In genomic region chr3:106631378-106632083, GRCh38 we compare ENCODE assay signal across 22 cellular contexts.
"Had no signal": no experiment of that assay in that cellular context is flagged by ENCODE, and none has a peak within 500 bp of the region (broad histone marks: within the 10 kb centered on the region; RNA-seq: fewer than 3 reads in every experiment).

No MANE protein-coding gene starts in this region.

- H3K9me3 Mint-ChIP-seq: activated CD4-positive, alpha-beta T cell treated with anti-CD3 and anti-CD28 coated beads, Interleukin-2, amount 10 ng/mL, durations not matched to agents 24 days and 14 days; activated naive CD4-positive, alpha-beta T cell treated with anti-CD3 and anti-CD28 coated beads, Interleukin-2, amount 50 U/mL, for 72 hours; brain; dendritic cell treated with granulocyte-macrophage colony-stimulating factor and Interleukin-4, amounts not matched to agents 40 ng/mL and 50 ng/mL, for 4 days; effector memory CD8-positive, alpha-beta T cell; nephron; stimulated activated naive CD8-positive, alpha-beta T cell treated with anti-CD3 and anti-CD28 coated beads, Interleukin-15, Interleukin-2, amounts not matched to agents 100 ng/mL and 50 ng/mL, for 24 hours; T-helper 2 cell treated with Interferon-gamma antibody and Interleukin-4, amounts not matched to agents 5 μg/mL and 100 μg/mL, for 36 hours; type B pancreatic cell had no signal

- H3K4me1 Mint-ChIP-seq: activated CD4-positive, alpha-beta T cell treated with anti-CD3 and anti-CD28 coated beads, Interleukin-2, amount 10 ng/mL, durations not matched to agents 24 days and 14 days had no signal

- H3K27me3 ChIP-seq: gastrocnemius medialis, suprapubic skin had no signal

- ATAC-seq: activated CD8-positive, alpha-beta T cell treated with anti-CD3 and anti-CD28 coated beads, Interleukin-2, amount 10 ng/mL, durations not matched to agents 7 days and 5 days; activated naive CD4-positive, alpha-beta T cell treated with anti-CD3 and anti-CD28 coated beads, Interleukin-2, amount 50 U/mL, for 72 hours; effector memory CD8-positive, alpha-beta T cell; gastrocnemius medialis; left lobe of liver; right cardiac atrium had no signal

- H3K9me3 ChIP-seq: gastrocnemius medialis, suprapubic skin had no signal

- H3K27ac ChIP-seq: gastrocnemius medialis, suprapubic skin had no signal

- H3K36me3 Mint-ChIP-seq: activated naive CD4-positive, alpha-beta T cell treated with anti-CD3 and anti-CD28 coated beads, Interleukin-2, amount 50 U/mL, for 72 hours; brain; type B pancreatic cell had no signal

- H3K27me3 Mint-ChIP-seq: dendritic cell treated with granulocyte-macrophage colony-stimulating factor and Interleukin-4, amounts not matched to agents 40 ng/mL and 50 ng/mL, for 4 days; progenitor cell of endocrine pancreas; type B pancreatic cell had no signal

- H3K4me1 ChIP-seq: gastrocnemius medialis, suprapubic skin had no signal

- DNase-seq: activated CD4-positive, alpha-beta T cell treated with anti-CD3 and anti-CD28 coated beads, Interleukin-2, amount 10 ng/mL, durations not matched to agents 24 days and 14 days; activated CD4-positive, CD25-positive, alpha-beta regulatory T cell; activated CD8-positive, alpha-beta memory T cell treated with anti-CD3 and anti-CD28 coated beads, Interleukin-2, amount 50 U/mL, for 4 hours; activated CD8-positive, alpha-beta T cell treated with anti-CD3 and anti-CD28 coated beads, Interleukin-2, amount 10 ng/mL, durations not matched to agents 7 days and 5 days; activated gamma-delta T cell; activated T-cell treated with anti-CD3 and anti-CD28 coated beads, Interleukin-2, amount 50 U/mL, for 48 hours; effector memory CD8-positive, alpha-beta T cell; gastrocnemius medialis; mesenchymal stem cell; nucleus accumbens had no signal

- H3K36me3 ChIP-seq: gastrocnemius medialis, suprapubic skin had no signal

- H3K27ac Mint-ChIP-seq: activated CD4-positive, alpha-beta T cell treated with anti-CD3 and anti-CD28 coated beads, Interleukin-2, amount 10 ng/mL, durations not matched to agents 24 days and 14 days; activated CD8-positive, alpha-beta T cell treated with anti-CD3 and anti-CD28 coated beads, Interleukin-2, amount 10 ng/mL, durations not matched to agents 7 days and 5 days; activated naive CD4-positive, alpha-beta T cell treated with anti-CD3 and anti-CD28 coated beads, Interleukin-2, amount 50 U/mL, for 72 hours; brain; dendritic cell treated with granulocyte-macrophage colony-stimulating factor and Interleukin-4, amounts not matched to agents 40 ng/mL and 50 ng/mL, for 4 days; effector memory CD8-positive, alpha-beta T cell; nephron; progenitor cell of endocrine pancreas; stimulated activated naive CD8-positive, alpha-beta T cell treated with anti-CD3 and anti-CD28 coated beads, Interleukin-15, Interleukin-2, amounts not matched to agents 100 ng/mL and 50 ng/mL, for 24 hours; T-helper 2 cell treated with Interferon-gamma antibody and Interleukin-4, amounts not matched to agents 5 μg/mL and 100 μg/mL, for 36 hours; type B pancreatic cell had no signal

- H3K4me3 Mint-ChIP-seq: activated CD4-positive, alpha-beta T cell treated with anti-CD3 and anti-CD28 coated beads, Interleukin-2, amount 10 ng/mL, durations not matched to agents 24 days and 14 days; activated CD8-positive, alpha-beta T cell treated with anti-CD3 and anti-CD28 coated beads, Interleukin-2, amount 10 ng/mL, durations not matched to agents 7 days and 5 days; brain; dendritic cell treated with granulocyte-macrophage colony-stimulating factor and Interleukin-4, amounts not matched to agents 40 ng/mL and 50 ng/mL, for 4 days; effector memory CD8-positive, alpha-beta T cell; nephron; stimulated activated naive CD8-positive, alpha-beta T cell treated with anti-CD3 and anti-CD28 coated beads, Interleukin-15, Interleukin-2, amounts not matched to agents 100 ng/mL and 50 ng/mL, for 24 hours; T-helper 2 cell treated with Interferon-gamma antibody and Interleukin-4, amounts not matched to agents 5 μg/mL and 100 μg/mL, for 36 hours; type B pancreatic cell had no signal

- H3K4me3 ChIP-seq: gastrocnemius medialis, smooth muscle cell, suprapubic skin had no signal
